In genomic region chr21:42781150-42781980, GRCh38 we compare ENCODE assay signal across 8 cellular contexts.
DNase-seq lines count a peak whose midpoint lies in the region; ATAC-seq and TF ChIP-seq lines count a peak whose summit lies in the region.

No MANE protein-coding gene starts in this region.

- POLR2A ChIA-PET in Panc1 (lab: Charles Lee) = no interaction called here

- peak overlapping the region; percentile 71 for H3K4me2 ChIP-seq in hepatocyte

- H2AFZ ChIP-seq in hepatocyte = no peak overlapping the region

- no peaks in the 10 kb centered on the region for H3K4me1 ChIP-seq in Panc1 (ENCODE audit: control insufficient read depth, insufficient read depth, low read length)
- peaks cover 8% of the 10 kb centered on the region for H3K4me1 ChIP-seq in hepatocyte (ENCODE audit: insufficient read depth)
- peaks cover 0 to 15% (median 5%) of the 10 kb centered on the region in 4 donors for H3K4me1 ChIP-seq in sigmoid colon

- no peaks in the 10 kb centered on the region for H4K20me1 ChIP-seq in hepatocyte (ENCODE audit: insufficient read depth, poor library complexity, severe bottlenecking)

- no peaks in the 10 kb centered on the region for H3K9me2 ChIP-seq in hepatocyte (replicated peaks; ENCODE audit: insufficient read depth)

- in situ Hi-C loops in Panc1 (cut with HindIII; ENCODE audit: low pct_unique_long_range_greater_than_20kb, low sequenced_read_pairs) = no loop called here

- TF ChIP-seq EP300 in sigmoid colon (IDR thresholded peaks at IDR 0.05) = no peak

- no TSS peak for BruUV-seq in Panc1 (replicated peaks; lab: Mats Ljungman, UMichigan)

- intact Hi-C loops in Panc1 (cut with micrococcal nuclease; ENCODE audit: unreplicated experiment) = no loop called here
- intact Hi-C loops in sigmoid colon (cut with DNase I) = no loop called here

- H3K36me3 ChIP-seq in Panc1 (ENCODE audit: control insufficient read depth, insufficient read depth, low read length) (no peaks in the 10 kb centered on the region), hepatocyte (replicated peaks; ENCODE audit: insufficient read depth, low read depth) (no peaks in the 10 kb centered on the region), sigmoid colon (no peaks in the 10 kb centered on the region)

- no peaks in the 10 kb centered on the region for H3K79me2 ChIP-seq in hepatocyte

- CTCF ChIA-PET in Panc1 (lab: Charles Lee) = no interaction called here

- H3K27ac ChIP-seq in Panc1 (ENCODE audit: low read length) (no peak overlapping the region), hepatocyte (peak overlapping the region; percentile 70), sigmoid colon (peak overlapping the region in 3 of 4 donors; percentile 8 to 31 (median 14))

- no peaks in the 10 kb centered on the region for H3K9me3 ChIP-seq in Panc1 (ENCODE audit: control insufficient read depth, insufficient read depth, low read depth, low read length)
- H3K9me3 ChIP-seq in hepatocyte (ENCODE audit: low read depth) = no peaks in the 10 kb centered on the region
- no peaks in the 10 kb centered on the region for H3K9me3 ChIP-seq in sigmoid colon

- ATAC-seq in Panc1 = peak; percentile 55
- no peak for ATAC-seq in HG03521 (IDR thresholded peaks at IDR 0.05; ENCODE audit: unreplicated experiment)
- no peak for ATAC-seq in GM18498 (IDR thresholded peaks at IDR 0.05; ENCODE audit: unreplicated experiment)

- no peak for TF ChIP-seq CTCF in Panc1 (IDR thresholded peaks at IDR 0.05)
- TF ChIP-seq CTCF in hepatocyte (IDR thresholded peaks at IDR 0.05; ENCODE audit: poor library complexity) = peak; percentile 34
- no peak for TF ChIP-seq CTCF in sigmoid colon (IDR thresholded peaks at IDR 0.05)

- DNase-seq in DMS 273 (lab: John Stamatoyannopoulos, UW; ENCODE audit: unreplicated experiment) (peak; percentile 44), DMS 273 treated with DMSO at 0.1 percent for 48 hours (lab: John Stamatoyannopoulos, UW) (no peak), Panc1 (ENCODE audit: low read depth, low spot score) (no peak), hepatocyte (ENCODE audit: low spot score) (peak; percentile 70), sigmoid colon (no peak), NCI-H226 (no peak)

- 2% methylated on average over 37 of the region's 40 CpGs for WGBS in hepatocyte (ENCODE audit: low lambda C conversion rate, missing lambda C conversion rate)
- 6 to 22% methylated on average over 40 of the region's 40 CpGs for WGBS in sigmoid colon, 2 donors

- H3K4me3 ChIP-seq in Panc1 (ENCODE audit: low read depth in 2 of 2, low read length in 2 of 2) (peak overlapping the region; percentile 4 to 24; a peak in 2 of 4 replicates), hepatocyte (no peak overlapping the region), sigmoid colon (peak overlapping the region in 3 of 4 donors; percentile 14 to 43 (median 27))

- H3K27me3 ChIP-seq in Panc1 (ENCODE audit: control insufficient read depth, insufficient read depth, low read length) (peaks cover 7% of the 10 kb centered on the region; the same call in 1 of the 2 replicates), hepatocyte (peaks cover 12% of the 10 kb centered on the region), sigmoid colon (peaks cover 0 to 33% (median 4%) of the 10 kb centered on the region in 3 donors)

- no peak for TF ChIP-seq POLR2A in sigmoid colon (IDR thresholded peaks at IDR 0.05)

Comparison
In these comparisons a context has a peak if more than half of its experiments do, and no peak if none do; other contexts are left out.
1. DNase-seq: peak in DMS 273 (single experiment) and hepatocyte (single experiment); none in DMS 273 treated with DMSO at 0.1 percent for 48 hours (single experiment), Panc1 (single experiment), sigmoid colon (single experiment) and NCI-H226 (single experiment).